Comparison of ENCODE assay signal across 12 cellular contexts in genomic region chr2:106138904-106139574, GRCh38. TPM values are rescaled to one million over a fixed set of nuclear protein-coding genes. Genes with fewer than 3 reads are reported as not detected.
DNase-seq lines count a peak whose midpoint lies in the region; ATAC-seq lines count a peak whose summit lies in the region.
"Had no signal": no experiment of that assay in that cellular context is flagged by ENCODE, and none has a peak within 500 bp of the region (broad histone marks: within the 10 kb centered on the region; RNA-seq: fewer than 3 reads in every experiment).

No MANE protein-coding gene starts in this region.

- peak; percentile 58 for DNase-seq in activated CD4-positive, alpha-beta T cell treated with anti-CD3 and anti-CD28 coated beads, Interleukin-2, amount 10 ng/mL, durations not matched to agents 24 days and 14 days
- DNase-seq in activated CD4-positive, alpha-beta T cell treated with anti-CD3 and anti-CD28 coated beads, Interleukin-2, amount 50 U/mL, for 4 hours: no peak
- DNase-seq in activated naive CD8-positive, alpha-beta T cell treated with anti-CD3 and anti-CD28 coated beads, Interleukin-2, amount 10 ng/mL, durations not matched to agents 7 days and 5 days: no peak
- DNase-seq in C1 segment of cervical spinal cord (lab: John Stamatoyannopoulos, UW): no peak
- DNase-seq: NCI-H510A; stimulated activated CD4-positive, alpha-beta T cell treated with anti-CD3 and anti-CD28 coated beads, Interleukin-4, amount 100 ng/mL, for 24 hours had no signal

- intact Hi-C loops in activated CD4-positive, alpha-beta T cell treated with anti-CD3 and anti-CD28 coated beads, Interleukin-2, amount 10 ng/mL, durations not matched to agents 24 days and 14 days (cut with micrococcal nuclease): no loop called here

- ATAC-seq in activated naive CD8-positive, alpha-beta T cell treated with anti-CD3 and anti-CD28 coated beads, Interleukin-2, amount 10 ng/mL, durations not matched to agents 7 days and 5 days (ENCODE audit: low read depth): no peak
- ATAC-seq in GM21515 (IDR thresholded peaks at IDR 0.05; ENCODE audit: unreplicated experiment): no peak
- no peak for ATAC-seq in HG03521 (IDR thresholded peaks at IDR 0.05; ENCODE audit: unreplicated experiment)

- H3K36me3 Mint-ChIP-seq in activated CD4-positive, alpha-beta T cell treated with anti-CD3 and anti-CD28 coated beads, Interleukin-2, amount 10 ng/mL, durations not matched to agents 24 days and 14 days (ENCODE audit: low read depth): peaks cover 37% of the 10 kb centered on the region
- peaks cover 46% of the 10 kb centered on the region for H3K36me3 Mint-ChIP-seq in activated naive CD8-positive, alpha-beta T cell treated with anti-CD3 and anti-CD28 coated beads, Interleukin-2, amount 10 ng/mL, durations not matched to agents 7 days and 5 days

- peaks cover 13 to 17% of the 10 kb centered on the region in 2 donors for H3K4me1 ChIP-seq in mucosa of rectum (ENCODE audit: control insufficient read depth in 2 of 2, insufficient read depth in 2 of 2, low read length in 2 of 2)
- H3K4me1 ChIP-seq in stomach smooth muscle (ENCODE audit: control insufficient read depth, insufficient read depth, low read length): peaks cover 28% of the 10 kb centered on the region

- no peak overlapping the region for H3K4me3 ChIP-seq in mucosa of rectum (ENCODE audit: low read length in 2 of 2)
- peak overlapping the region; percentile 63 to 66 for H3K4me3 ChIP-seq in stomach smooth muscle (ENCODE audit: low read length in 2 of 2)

- H3K9ac ChIP-seq in mucosa of rectum (ENCODE audit: low read depth in 1 of 2, low read length in 2 of 2) (peak overlapping the region in 1 of 2 donors; percentile 45), stomach smooth muscle (ENCODE audit: low read length in 2 of 2) (peak overlapping the region; percentile 75 to 80)
- H3K9ac ChIP-seq: KMS-11 had no signal

- H3K9me3 Mint-ChIP-seq in activated CD4-positive, alpha-beta T cell treated with anti-CD3 and anti-CD28 coated beads, Interleukin-2, amount 10 ng/mL, durations not matched to agents 24 days and 14 days: no peaks in the 10 kb centered on the region
- no peaks in the 10 kb centered on the region for H3K9me3 Mint-ChIP-seq in activated naive CD8-positive, alpha-beta T cell treated with anti-CD3 and anti-CD28 coated beads, Interleukin-2, amount 10 ng/mL, durations not matched to agents 7 days and 5 days
- H3K9me3 Mint-ChIP-seq: dendritic cell treated with granulocyte-macrophage colony-stimulating factor and Interleukin-4, amounts not matched to agents 40 ng/mL and 50 ng/mL, for 4 days had no signal

- H3K27ac Mint-ChIP-seq in activated CD4-positive, alpha-beta T cell treated with anti-CD3 and anti-CD28 coated beads, Interleukin-2, amount 10 ng/mL, durations not matched to agents 24 days and 14 days: peak overlapping the region; percentile 89
- H3K27ac Mint-ChIP-seq in activated naive CD8-positive, alpha-beta T cell treated with anti-CD3 and anti-CD28 coated beads, Interleukin-2, amount 10 ng/mL, durations not matched to agents 7 days and 5 days: peak overlapping the region; percentile 91
- H3K27ac Mint-ChIP-seq: dendritic cell treated with granulocyte-macrophage colony-stimulating factor and Interleukin-4, amounts not matched to agents 40 ng/mL and 50 ng/mL, for 4 days had no signal

- H3K27me3 Mint-ChIP-seq in activated CD4-positive, alpha-beta T cell treated with anti-CD3 and anti-CD28 coated beads, Interleukin-2, amount 10 ng/mL, durations not matched to agents 24 days and 14 days: no peaks in the 10 kb centered on the region
- no peaks in the 10 kb centered on the region for H3K27me3 Mint-ChIP-seq in activated naive CD8-positive, alpha-beta T cell treated with anti-CD3 and anti-CD28 coated beads, Interleukin-2, amount 10 ng/mL, durations not matched to agents 7 days and 5 days
- H3K27me3 Mint-ChIP-seq: dendritic cell treated with granulocyte-macrophage colony-stimulating factor and Interleukin-4, amounts not matched to agents 40 ng/mL and 50 ng/mL, for 4 days had no signal

- H3K36me3 ChIP-seq in mucosa of rectum (ENCODE audit: control insufficient read depth in 2 of 2, insufficient read depth in 2 of 2, low read length in 2 of 2) (no peaks in the 10 kb centered on the region), stomach smooth muscle (ENCODE audit: control insufficient read depth in 2 of 2, insufficient read depth in 2 of 2, low read length in 2 of 2) (peaks cover 2 to 5% of the 10 kb centered on the region in 2 donors)

- peaks cover 44% of the 10 kb centered on the region for H3K4me1 Mint-ChIP-seq in activated CD4-positive, alpha-beta T cell treated with anti-CD3 and anti-CD28 coated beads, Interleukin-2, amount 10 ng/mL, durations not matched to agents 24 days and 14 days
- H3K4me1 Mint-ChIP-seq in activated naive CD8-positive, alpha-beta T cell treated with anti-CD3 and anti-CD28 coated beads, Interleukin-2, amount 10 ng/mL, durations not matched to agents 7 days and 5 days: peaks cover 46% of the 10 kb centered on the region

- H3K27ac ChIP-seq in mucosa of rectum (ENCODE audit: low read depth in 2 of 2, low read length in 2 of 2): peak overlapping the region; percentile 70 to 81
- peak overlapping the region; percentile 96 for H3K27ac ChIP-seq in stomach smooth muscle (ENCODE audit: low read length)
- H3K27ac ChIP-seq: KMS-11 had no signal

- H3K27me3 ChIP-seq in mucosa of rectum (ENCODE audit: control insufficient read depth in 2 of 2, insufficient read depth in 2 of 2, low read length in 2 of 2): no peaks in the 10 kb centered on the region
- H3K27me3 ChIP-seq in stomach smooth muscle (ENCODE audit: control insufficient read depth in 1 of 2, insufficient read depth in 2 of 2, low read length in 2 of 2): no peaks in the 10 kb centered on the region

- peak overlapping the region; percentile 78 for H3K4me3 Mint-ChIP-seq in activated CD4-positive, alpha-beta T cell treated with anti-CD3 and anti-CD28 coated beads, Interleukin-2, amount 10 ng/mL, durations not matched to agents 24 days and 14 days
- peak overlapping the region; percentile 71 for H3K4me3 Mint-ChIP-seq in activated naive CD8-positive, alpha-beta T cell treated with anti-CD3 and anti-CD28 coated beads, Interleukin-2, amount 10 ng/mL, durations not matched to agents 7 days and 5 days
- H3K4me3 Mint-ChIP-seq: dendritic cell treated with granulocyte-macrophage colony-stimulating factor and Interleukin-4, amounts not matched to agents 40 ng/mL and 50 ng/mL, for 4 days had no signal

- POLR2A ChIA-PET in activated naive CD8-positive, alpha-beta T cell treated with anti-CD3 and anti-CD28 coated beads, Interleukin-2, amount 10 ng/mL, durations not matched to agents 7 days and 5 days (lab: Charles Lee): interaction anchor here (5.0 kb wide), 1 partner anchor 20 kb away, joined by 38 read pairs; no protein-coding TSS in a partner anchor

- no peaks in the 10 kb centered on the region for H3K9me3 ChIP-seq in mucosa of rectum (ENCODE audit: control insufficient read depth in 2 of 2, low read length in 2 of 2)
- H3K9me3 ChIP-seq in stomach smooth muscle (ENCODE audit: control insufficient read depth in 2 of 2, low read length in 2 of 2): no peaks in the 10 kb centered on the region

RNA-seq across cellular contexts. Expression of gene UXS1, which starts 55.1 kb away (rescaled TPM):
- 34.9 and 37.6 TPM in 2 replicates for total RNA-seq in activated CD4-positive, alpha-beta T cell treated with anti-CD3 and anti-CD28 coated beads, Interleukin-2, amount 10 ng/mL, durations not matched to agents 24 days and 14 days
- total RNA-seq in activated naive CD8-positive, alpha-beta T cell treated with anti-CD3 and anti-CD28 coated beads, Interleukin-2, amount 10 ng/mL, durations not matched to agents 7 days and 5 days: 100 to 1,000 TPM; 100 to 104 TPM

Comparison
In these comparisons a context has a peak if more than half of its experiments do, and no peak if none do; other contexts are left out.
1. H3K4me3 ChIP-seq: peak in stomach smooth muscle (2 of 2); none in mucosa of rectum (0 of 2).